In genomic region chr9:104025109-104025508, GRCh38 we compare ENCODE assay signal across 20 cellular contexts.
DNase-seq lines count a peak whose midpoint lies in the region; ATAC-seq, FAIRE-seq and TF ChIP-seq lines count a peak whose summit lies in the region.
"Had no signal": no experiment of that assay in that cellular context is flagged by ENCODE, and none has a peak within 500 bp of the region (broad histone marks: within the 10 kb centered on the region; RNA-seq: fewer than 3 reads in every experiment).

No MANE protein-coding gene starts in this region.

- H4K20me1 ChIP-seq in GM23248 (ENCODE audit: insufficient read depth) (no peaks in the 10 kb centered on the region), PC-3 (ENCODE audit: low read length) (no peaks in the 10 kb centered on the region)

- intact Hi-C loops in PC-3 (cut with micrococcal nuclease) = no loop called here

- H3K9me2 ChIP-seq in GM23248 (ENCODE audit: insufficient read depth) = no peaks in the 10 kb centered on the region
- no peaks in the 10 kb centered on the region for H3K9me2 ChIP-seq in PC-3 (replicated peaks; ENCODE audit: low read length)

- peak; percentile 37 for DNase-seq in GM23248
- DNase-seq in PC-3 = no peak
- peak; percentile 72 for DNase-seq in bronchial epithelial cell (ENCODE audit: low read depth)
- DNase-seq in kidney tubule cell (ENCODE audit: low spot score) = peak; percentile 3
- DNase-seq in activated effector memory CD4-positive, alpha-beta T cell treated with Interleukin-2 at 50 U/mL for 16 hours = no peak
- DNase-seq: C1 segment of cervical spinal cord, GF-D8, KBM-7, NCI-H146, NCI-H2081, NCI-H510A treated with DMSO at 0.1 percent for 48 hours, NCI-H82, PC-9, Right ventricle myocardium superior had no signal

- H3K4me2 ChIP-seq in GM23248 (ENCODE audit: unreplicated experiment) = no peak overlapping the region
- H3K4me2 ChIP-seq in PC-3 (ENCODE audit: low read length) = no peak overlapping the region
- H3K4me2 ChIP-seq: PC-9 had no signal

- H3K4me3 ChIP-seq in GM23248 (no peak overlapping the region), PC-3 (ENCODE audit: low read length) (no peak overlapping the region), bronchial epithelial cell (ENCODE audit: low read depth, low read length) (no peak overlapping the region)
- H3K4me3 ChIP-seq: PC-9 had no signal

- ATAC-seq in PC-3 (peak; percentile 42), HG03039 (IDR thresholded peaks at IDR 0.05; ENCODE audit: unreplicated experiment) (no peak), GM19463 (IDR thresholded peaks at IDR 0.05; ENCODE audit: unreplicated experiment) (no peak)
- ATAC-seq: HCT116, SK-N-SH treated with all-trans-retinoic acid at 6 μM for 48 hours had no signal

- TF ChIP-seq CTCF in PC-3 (conservative IDR thresholded peaks at IDR 0.05; ENCODE audit: low read depth, low read length) (no peak), bronchial epithelial cell (IDR thresholded peaks at IDR 0.05; ENCODE audit: insufficient read depth, low read length, severe bottlenecking) (no peak)

- H3K9ac ChIP-seq in GM23248 (no peak overlapping the region), PC-3 (ENCODE audit: low read length) (no peak overlapping the region)

- BruUV-seq in PC-3 (replicated peaks; lab: Mats Ljungman, UMichigan) = no TSS peak

- H3K79me2 ChIP-seq in GM23248 (ENCODE audit: insufficient read depth) = no peaks in the 10 kb centered on the region
- no peaks in the 10 kb centered on the region for H3K79me2 ChIP-seq in PC-3 (ENCODE audit: low read length)

- H3K36me3 ChIP-seq in GM23248 (ENCODE audit: low read depth) = no peaks in the 10 kb centered on the region
- no peaks in the 10 kb centered on the region for H3K36me3 ChIP-seq in PC-3 (ENCODE audit: low read depth, low read length)
- H3K36me3 ChIP-seq in bronchial epithelial cell (ENCODE audit: control insufficient read depth, insufficient read depth, low read length) = no peaks in the 10 kb centered on the region

- H3F3A ChIP-seq in GM23248 (ENCODE audit: insufficient read depth) (no peaks in the 10 kb centered on the region), PC-3 (ENCODE audit: low read length, unreplicated experiment) (no peaks in the 10 kb centered on the region)

- 43 to 51% methylated on average over 2 of the region's 2 CpGs for WGBS in GM23248 (ENCODE audit: low coverage in 1 of 2, low lambda C conversion rate in 2 of 2, missing lambda C conversion rate in 2 of 2), 2 experiments

- CTCF ChIA-PET in PC-3 (lab: Charles Lee) = no interaction called here

- no peak overlapping the region for H2AFZ ChIP-seq in GM23248
- no peak overlapping the region for H2AFZ ChIP-seq in PC-3 (ENCODE audit: low read length)
- H2AFZ ChIP-seq: PC-9 had no signal

- no peaks in the 10 kb centered on the region for H3K9me3 ChIP-seq in GM23248 (ENCODE audit: low read depth)
- H3K9me3 ChIP-seq in PC-3 (ENCODE audit: low read length) = no peaks in the 10 kb centered on the region

- H3K4me1 ChIP-seq in GM23248 (ENCODE audit: insufficient read depth) = 0 out of 2 replicates have a peak, but pooled peaks cover 5% of the 10 kb centered on the region
- H3K4me1 ChIP-seq in PC-3 (ENCODE audit: insufficient read depth, low read length) = no peaks in the 10 kb centered on the region

- no peak overlapping the region for H3K27ac ChIP-seq in GM23248
- no peak overlapping the region for H3K27ac ChIP-seq in PC-3 (ENCODE audit: low read length)
- H3K27ac ChIP-seq: PC-9 had no signal

- FAIRE-seq in bronchial epithelial cell (lab: Jason Lieb, UNC) = no peak
- FAIRE-seq: GM12892, GM19239 had no signal

- in situ Hi-C loops in GM23248 (cut with MboI) = no loop called here

- no peaks in the 10 kb centered on the region for H3K27me3 ChIP-seq in GM23248 (replicated peaks; ENCODE audit: insufficient read depth)
- H3K27me3 ChIP-seq in PC-3 (ENCODE audit: low read length) = no peaks in the 10 kb centered on the region
- H3K27me3 ChIP-seq in bronchial epithelial cell (ENCODE audit: control insufficient read depth, insufficient read depth, low read length) = no peaks in the 10 kb centered on the region

- POLR2A ChIA-PET in PC-3 (lab: Charles Lee; ENCODE audit: unreplicated experiment) = no interaction called here

Comparison
In these comparisons a context has a peak if more than half of its experiments do, and no peak if none do; other contexts are left out.
1. DNase-seq: peak in GM23248 (single experiment), bronchial epithelial cell (single experiment) and kidney tubule cell (single experiment); none in PC-3 (single experiment) and activated effector memory CD4-positive, alpha-beta T cell treated with Interleukin-2 at 50 U/mL for 16 hours (single experiment).